26 cellular contexts compared by ENCODE assay signal in genomic region chr9:34723141-34723540, GRCh38. TPM values are rescaled to one million over a fixed set of nuclear protein-coding genes. Genes with fewer than 3 reads are reported as not detected.
"Had no signal": no experiment of that assay in that cellular context is flagged by ENCODE, and none has a peak within 500 bp of the region (broad histone marks: within the 10 kb centered on the region; RNA-seq: fewer than 3 reads in every experiment).

No MANE protein-coding gene starts in this region.

- H3K4me3 ChIP-seq: stomach, suprapubic skin, testis, thoracic aorta, thyroid gland, tibial artery, tibial nerve, transverse colon, upper lobe of left lung, upper lobe of right lung, uterus, vagina had no signal

- H3K27me3 ChIP-seq: stomach, suprapubic skin, testis, thyroid gland, tibial artery, tibial nerve, transverse colon, upper lobe of left lung, upper lobe of right lung, uterus, vagina had no signal

- H3K36me3 ChIP-seq: stomach, suprapubic skin, thoracic aorta, thyroid gland, tibial artery, tibial nerve, transverse colon, upper lobe of left lung, upper lobe of right lung, uterus, vagina had no signal

- FAIRE-seq: urothelium cell line had no signal

- DNase-seq: stimulated activated CD4-positive, alpha-beta T cell treated with anti-CD3 and anti-CD28 coated beads, Interleukin-2, amount 100 ng/mL, for 48 hours; stimulated activated CD4-positive, alpha-beta T cell treated with anti-CD3 and anti-CD28 coated beads, Interleukin-4, amount 100 ng/mL, for 1 hour; stimulated activated CD4-positive, alpha-beta T cell treated with anti-CD3 and anti-CD28 coated beads, Interleukin-4, amount 100 ng/mL, for 24 hours; stimulated activated CD4-positive, alpha-beta T cell treated with anti-CD3 and anti-CD28 coated beads, Interleukin-4, amount 100 ng/mL, for 4 hours; stimulated activated CD8-positive, alpha-beta memory T cell treated with anti-CD3 and anti-CD28 coated beads, Interleukin-4, amount 100 ng/mL, for 48 hours; stimulated activated naive B cell treated with anti-CD40 and anti-IgM and Interleukin-4, amounts not matched to agents 10 μg/mL and 1 μg/mL and 100 μg/mL, for 72 hours; stimulated activated naive CD4-positive, alpha-beta T cell; stimulated activated naive CD4-positive, alpha-beta T cell treated with Interleukin-2 at 50 U/mL for 16 hours; stimulated activated naive CD8-positive, alpha-beta T cell treated with anti-CD3 and anti-CD28 coated beads, Interleukin-15, amount 100 ng/mL, for 72 hours; stimulated activated naive CD8-positive, alpha-beta T cell treated with anti-CD3 and anti-CD28 coated beads, Interleukin-15, Interleukin-2, amounts not matched to agents 100 U/mL and 50 U/mL, for 24 hours; stomach; substantia nigra; testis; thyroid gland; tibial artery; transverse colon; trophoblast cell; upper lobe of right lung; uterus had no signal

RNA-seq across cellular contexts. Expression of gene CCL21, which starts 13.2 kb away (rescaled TPM):
- total RNA-seq: temporal lobe had no signal

RNA-seq across cellular contexts. Expression of gene CCL19, which starts 32.1 kb away (rescaled TPM):
- total RNA-seq: temporal lobe, testis, tibial nerve, transverse colon had no signal
